Comparison of ENCODE assay signal across 1 cellular context in the genomic region with DNA sequence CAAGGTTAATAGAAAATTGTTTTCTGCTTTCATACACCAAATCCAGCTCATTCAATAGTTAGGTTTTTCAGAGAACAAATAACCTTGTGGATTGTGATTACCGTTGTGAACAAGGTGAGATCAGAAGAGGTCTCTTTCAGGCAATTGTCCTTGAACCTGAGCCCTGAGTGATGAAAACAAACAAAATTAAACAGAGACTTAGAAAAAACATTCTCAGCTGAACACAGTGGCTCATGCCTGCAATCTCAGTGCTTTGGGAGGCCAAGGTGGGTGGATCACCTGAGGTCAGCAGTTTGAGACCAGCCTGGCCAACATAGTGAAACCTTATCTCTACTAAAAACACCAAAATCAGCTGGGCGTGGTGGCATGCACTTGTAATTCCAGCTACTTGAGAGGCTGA.
TF ChIP-seq lines count a peak whose summit lies in the region.

No MANE protein-coding gene starts in this region.

TF ChIP-seq in HepG2, 621 proteins besides CTCF, POLR2A, EP300 and RAD21 (continued from another document and continues in another):
- TF ChIP-seq, protein P1, sequence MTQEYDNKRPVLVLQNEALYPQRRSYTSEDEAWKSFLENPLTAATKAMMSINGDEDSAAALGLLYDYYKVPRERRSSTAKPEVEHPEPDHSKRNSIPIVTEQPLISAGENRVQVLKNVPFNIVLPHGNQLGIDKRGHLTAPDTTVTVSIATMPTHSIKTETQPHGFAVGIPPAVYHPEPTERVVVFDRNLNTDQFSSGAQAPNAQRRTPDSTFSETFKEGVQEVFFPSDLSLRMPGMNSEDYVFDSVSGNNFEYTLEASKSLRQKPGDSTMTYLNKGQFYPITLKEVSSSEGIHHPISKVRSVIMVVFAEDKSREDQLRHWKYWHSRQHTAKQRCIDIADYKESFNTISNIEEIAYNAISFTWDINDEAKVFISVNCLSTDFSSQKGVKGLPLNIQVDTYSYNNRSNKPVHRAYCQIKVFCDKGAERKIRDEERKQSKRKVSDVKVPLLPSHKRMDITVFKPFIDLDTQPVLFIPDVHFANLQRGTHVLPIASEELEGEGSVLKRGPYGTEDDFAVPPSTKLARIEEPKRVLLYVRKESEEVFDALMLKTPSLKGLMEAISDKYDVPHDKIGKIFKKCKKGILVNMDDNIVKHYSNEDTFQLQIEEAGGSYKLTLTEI (CRISPR knock-in tag; conservative IDR thresholded peaks at IDR 0.05), result no peak
- TF ChIP-seq NR2C2 (CRISPR knock-in tag; IDR thresholded peaks at IDR 0.05; ENCODE audit: borderline replicate concordance) (no peak; the same call in 1 of the 2 replicates), SMYD3 (CRISPR knock-in tag; IDR thresholded peaks at IDR 0.05) (no peak), FIP1L1 (IDR thresholded peaks at IDR 0.05; ENCODE audit: borderline replicate concordance, insufficient read depth, low read depth, low read length) (no peak), ELF4 (CRISPR knock-in tag; IDR thresholded peaks at IDR 0.05; ENCODE audit: borderline replicate concordance) (no peak), ZNF136 (CRISPR knock-in tag; IDR thresholded peaks at IDR 0.05; ENCODE audit: low read depth) (no peak), PITX1 (CRISPR knock-in tag; IDR thresholded peaks at IDR 0.05) (peak; percentile 48; the same call in 1 of the 2 replicates), PAX8 (CRISPR knock-in tag; IDR thresholded peaks at IDR 0.05; ENCODE audit: borderline replicate concordance) (no peak), NFIC (IDR thresholded peaks at IDR 0.05; ENCODE audit: low read length) (no peak), ZNF460 (CRISPR knock-in tag; IDR thresholded peaks at IDR 0.05; ENCODE audit: borderline replicate concordance) (peak; percentile 42; the same call in 1 of the 2 replicates), ZNF331 (CRISPR knock-in tag; IDR thresholded peaks at IDR 0.05) (no peak), MAFF (IDR thresholded peaks at IDR 0.05; ENCODE audit: low read depth, low read length) (peak; percentile 53), HNRNPUL1 (IDR thresholded peaks at IDR 0.05; ENCODE audit: low read depth, low read length) (no peak), SNAI1 (CRISPR knock-in tag; IDR thresholded peaks at IDR 0.05; ENCODE audit: borderline replicate concordance) (no peak), HHEX (CRISPR knock-in tag; IDR thresholded peaks at IDR 0.05) (peak; percentile 94), ZNF672 (CRISPR knock-in tag; IDR thresholded peaks at IDR 0.05) (no peak), MEIS2 (CRISPR knock-in tag; IDR thresholded peaks at IDR 0.05) (no peak), BORCS8-MEF2B (CRISPR knock-in tag; IDR thresholded peaks at IDR 0.05) (no peak), ZNF326 (CRISPR knock-in tag; IDR thresholded peaks at IDR 0.05; ENCODE audit: borderline replicate concordance) (no peak), RARG (CRISPR knock-in tag; IDR thresholded peaks at IDR 0.05; ENCODE audit: low read depth) (no peak), MEIS1 (CRISPR knock-in tag; IDR thresholded peaks at IDR 0.05; ENCODE audit: borderline replicate concordance) (no peak), ZNF10 (CRISPR knock-in tag; IDR thresholded peaks at IDR 0.05; ENCODE audit: borderline replicate concordance, low read depth) (no peak), FOSL1 (CRISPR knock-in tag; IDR thresholded peaks at IDR 0.05; ENCODE audit: borderline replicate concordance) (no peak)
- TF ChIP-seq, protein P2, sequence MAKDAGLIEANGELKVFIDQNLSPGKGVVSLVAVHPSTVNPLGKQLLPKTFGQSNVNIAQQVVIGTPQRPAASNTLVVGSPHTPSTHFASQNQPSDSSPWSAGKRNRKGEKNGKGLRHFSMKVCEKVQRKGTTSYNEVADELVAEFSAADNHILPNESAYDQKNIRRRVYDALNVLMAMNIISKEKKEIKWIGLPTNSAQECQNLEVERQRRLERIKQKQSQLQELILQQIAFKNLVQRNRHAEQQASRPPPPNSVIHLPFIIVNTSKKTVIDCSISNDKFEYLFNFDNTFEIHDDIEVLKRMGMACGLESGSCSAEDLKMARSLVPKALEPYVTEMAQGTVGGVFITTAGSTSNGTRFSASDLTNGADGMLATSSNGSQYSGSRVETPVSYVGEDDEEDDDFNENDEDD (CRISPR knock-in tag; IDR thresholded peaks at IDR 0.05; ENCODE audit: borderline replicate concordance), result no peak
- TF ChIP-seq, protein P3, sequence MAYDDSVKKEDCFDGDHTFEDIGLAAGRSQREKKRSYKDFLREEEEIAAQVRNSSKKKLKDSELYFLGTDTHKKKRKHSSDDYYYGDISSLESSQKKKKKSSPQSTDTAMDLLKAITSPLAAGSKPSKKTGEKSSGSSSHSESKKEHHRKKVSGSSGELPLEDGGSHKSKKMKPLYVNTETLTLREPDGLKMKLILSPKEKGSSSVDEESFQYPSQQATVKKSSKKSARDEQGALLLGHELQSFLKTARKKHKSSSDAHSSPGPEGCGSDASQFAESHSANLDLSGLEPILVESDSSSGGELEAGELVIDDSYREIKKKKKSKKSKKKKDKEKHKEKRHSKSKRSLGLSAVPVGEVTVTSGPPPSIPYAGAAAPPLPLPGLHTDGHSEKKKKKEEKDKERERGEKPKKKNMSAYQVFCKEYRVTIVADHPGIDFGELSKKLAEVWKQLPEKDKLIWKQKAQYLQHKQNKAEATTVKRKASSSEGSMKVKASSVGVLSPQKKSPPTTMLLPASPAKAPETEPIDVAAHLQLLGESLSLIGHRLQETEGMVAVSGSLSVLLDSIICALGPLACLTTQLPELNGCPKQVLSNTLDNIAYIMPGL (CRISPR knock-in tag; IDR thresholded peaks at IDR 0.05; ENCODE audit: borderline replicate concordance in 1 of 2, low read depth in 1 of 2), result no peak
- TF ChIP-seq, protein P4, sequence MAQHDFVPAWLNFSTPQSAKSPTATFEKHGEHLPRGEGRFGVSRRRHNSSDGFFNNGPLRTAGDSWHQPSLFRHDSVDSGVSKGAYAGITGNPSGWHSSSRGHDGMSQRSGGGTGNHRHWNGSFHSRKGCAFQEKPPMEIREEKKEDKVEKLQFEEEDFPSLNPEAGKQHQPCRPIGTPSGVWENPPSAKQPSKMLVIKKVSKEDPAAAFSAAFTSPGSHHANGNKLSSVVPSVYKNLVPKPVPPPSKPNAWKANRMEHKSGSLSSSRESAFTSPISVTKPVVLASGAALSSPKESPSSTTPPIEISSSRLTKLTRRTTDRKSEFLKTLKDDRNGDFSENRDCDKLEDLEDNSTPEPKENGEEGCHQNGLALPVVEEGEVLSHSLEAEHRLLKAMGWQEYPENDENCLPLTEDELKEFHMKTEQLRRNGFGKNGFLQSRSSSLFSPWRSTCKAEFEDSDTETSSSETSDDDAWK (CRISPR knock-in tag; IDR thresholded peaks at IDR 0.05), result no peak
- TF ChIP-seq, protein P5, sequence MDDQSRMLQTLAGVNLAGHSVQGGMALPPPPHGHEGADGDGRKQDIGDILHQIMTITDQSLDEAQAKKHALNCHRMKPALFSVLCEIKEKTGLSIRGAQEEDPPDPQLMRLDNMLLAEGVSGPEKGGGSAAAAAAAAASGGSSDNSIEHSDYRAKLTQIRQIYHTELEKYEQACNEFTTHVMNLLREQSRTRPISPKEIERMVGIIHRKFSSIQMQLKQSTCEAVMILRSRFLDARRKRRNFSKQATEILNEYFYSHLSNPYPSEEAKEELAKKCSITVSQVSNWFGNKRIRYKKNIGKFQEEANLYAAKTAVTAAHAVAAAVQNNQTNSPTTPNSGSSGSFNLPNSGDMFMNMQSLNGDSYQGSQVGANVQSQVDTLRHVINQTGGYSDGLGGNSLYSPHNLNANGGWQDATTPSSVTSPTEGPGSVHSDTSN (CRISPR knock-in tag; IDR thresholded peaks at IDR 0.05; ENCODE audit: borderline replicate concordance), result no peak
- TF ChIP-seq, protein P6, sequence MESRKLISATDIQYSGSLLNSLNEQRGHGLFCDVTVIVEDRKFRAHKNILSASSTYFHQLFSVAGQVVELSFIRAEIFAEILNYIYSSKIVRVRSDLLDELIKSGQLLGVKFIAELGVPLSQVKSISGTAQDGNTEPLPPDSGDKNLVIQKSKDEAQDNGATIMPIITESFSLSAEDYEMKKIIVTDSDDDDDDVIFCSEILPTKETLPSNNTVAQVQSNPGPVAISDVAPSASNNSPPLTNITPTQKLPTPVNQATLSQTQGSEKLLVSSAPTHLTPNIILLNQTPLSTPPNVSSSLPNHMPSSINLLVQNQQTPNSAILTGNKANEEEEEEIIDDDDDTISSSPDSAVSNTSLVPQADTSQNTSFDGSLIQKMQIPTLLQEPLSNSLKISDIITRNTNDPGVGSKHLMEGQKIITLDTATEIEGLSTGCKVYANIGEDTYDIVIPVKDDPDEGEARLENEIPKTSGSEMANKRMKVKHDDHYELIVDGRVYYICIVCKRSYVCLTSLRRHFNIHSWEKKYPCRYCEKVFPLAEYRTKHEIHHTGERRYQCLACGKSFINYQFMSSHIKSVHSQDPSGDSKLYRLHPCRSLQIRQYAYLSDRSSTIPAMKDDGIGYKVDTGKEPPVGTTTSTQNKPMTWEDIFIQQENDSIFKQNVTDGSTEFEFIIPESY (CRISPR knock-in tag; IDR thresholded peaks at IDR 0.05), result no peak
- TF ChIP-seq, protein P7, sequence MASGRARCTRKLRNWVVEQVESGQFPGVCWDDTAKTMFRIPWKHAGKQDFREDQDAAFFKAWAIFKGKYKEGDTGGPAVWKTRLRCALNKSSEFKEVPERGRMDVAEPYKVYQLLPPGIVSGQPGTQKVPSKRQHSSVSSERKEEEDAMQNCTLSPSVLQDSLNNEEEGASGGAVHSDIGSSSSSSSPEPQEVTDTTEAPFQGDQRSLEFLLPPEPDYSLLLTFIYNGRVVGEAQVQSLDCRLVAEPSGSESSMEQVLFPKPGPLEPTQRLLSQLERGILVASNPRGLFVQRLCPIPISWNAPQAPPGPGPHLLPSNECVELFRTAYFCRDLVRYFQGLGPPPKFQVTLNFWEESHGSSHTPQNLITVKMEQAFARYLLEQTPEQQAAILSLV (CRISPR knock-in tag; IDR thresholded peaks at IDR 0.05; ENCODE audit: borderline replicate concordance), result no peak
- TF ChIP-seq, protein P8, sequence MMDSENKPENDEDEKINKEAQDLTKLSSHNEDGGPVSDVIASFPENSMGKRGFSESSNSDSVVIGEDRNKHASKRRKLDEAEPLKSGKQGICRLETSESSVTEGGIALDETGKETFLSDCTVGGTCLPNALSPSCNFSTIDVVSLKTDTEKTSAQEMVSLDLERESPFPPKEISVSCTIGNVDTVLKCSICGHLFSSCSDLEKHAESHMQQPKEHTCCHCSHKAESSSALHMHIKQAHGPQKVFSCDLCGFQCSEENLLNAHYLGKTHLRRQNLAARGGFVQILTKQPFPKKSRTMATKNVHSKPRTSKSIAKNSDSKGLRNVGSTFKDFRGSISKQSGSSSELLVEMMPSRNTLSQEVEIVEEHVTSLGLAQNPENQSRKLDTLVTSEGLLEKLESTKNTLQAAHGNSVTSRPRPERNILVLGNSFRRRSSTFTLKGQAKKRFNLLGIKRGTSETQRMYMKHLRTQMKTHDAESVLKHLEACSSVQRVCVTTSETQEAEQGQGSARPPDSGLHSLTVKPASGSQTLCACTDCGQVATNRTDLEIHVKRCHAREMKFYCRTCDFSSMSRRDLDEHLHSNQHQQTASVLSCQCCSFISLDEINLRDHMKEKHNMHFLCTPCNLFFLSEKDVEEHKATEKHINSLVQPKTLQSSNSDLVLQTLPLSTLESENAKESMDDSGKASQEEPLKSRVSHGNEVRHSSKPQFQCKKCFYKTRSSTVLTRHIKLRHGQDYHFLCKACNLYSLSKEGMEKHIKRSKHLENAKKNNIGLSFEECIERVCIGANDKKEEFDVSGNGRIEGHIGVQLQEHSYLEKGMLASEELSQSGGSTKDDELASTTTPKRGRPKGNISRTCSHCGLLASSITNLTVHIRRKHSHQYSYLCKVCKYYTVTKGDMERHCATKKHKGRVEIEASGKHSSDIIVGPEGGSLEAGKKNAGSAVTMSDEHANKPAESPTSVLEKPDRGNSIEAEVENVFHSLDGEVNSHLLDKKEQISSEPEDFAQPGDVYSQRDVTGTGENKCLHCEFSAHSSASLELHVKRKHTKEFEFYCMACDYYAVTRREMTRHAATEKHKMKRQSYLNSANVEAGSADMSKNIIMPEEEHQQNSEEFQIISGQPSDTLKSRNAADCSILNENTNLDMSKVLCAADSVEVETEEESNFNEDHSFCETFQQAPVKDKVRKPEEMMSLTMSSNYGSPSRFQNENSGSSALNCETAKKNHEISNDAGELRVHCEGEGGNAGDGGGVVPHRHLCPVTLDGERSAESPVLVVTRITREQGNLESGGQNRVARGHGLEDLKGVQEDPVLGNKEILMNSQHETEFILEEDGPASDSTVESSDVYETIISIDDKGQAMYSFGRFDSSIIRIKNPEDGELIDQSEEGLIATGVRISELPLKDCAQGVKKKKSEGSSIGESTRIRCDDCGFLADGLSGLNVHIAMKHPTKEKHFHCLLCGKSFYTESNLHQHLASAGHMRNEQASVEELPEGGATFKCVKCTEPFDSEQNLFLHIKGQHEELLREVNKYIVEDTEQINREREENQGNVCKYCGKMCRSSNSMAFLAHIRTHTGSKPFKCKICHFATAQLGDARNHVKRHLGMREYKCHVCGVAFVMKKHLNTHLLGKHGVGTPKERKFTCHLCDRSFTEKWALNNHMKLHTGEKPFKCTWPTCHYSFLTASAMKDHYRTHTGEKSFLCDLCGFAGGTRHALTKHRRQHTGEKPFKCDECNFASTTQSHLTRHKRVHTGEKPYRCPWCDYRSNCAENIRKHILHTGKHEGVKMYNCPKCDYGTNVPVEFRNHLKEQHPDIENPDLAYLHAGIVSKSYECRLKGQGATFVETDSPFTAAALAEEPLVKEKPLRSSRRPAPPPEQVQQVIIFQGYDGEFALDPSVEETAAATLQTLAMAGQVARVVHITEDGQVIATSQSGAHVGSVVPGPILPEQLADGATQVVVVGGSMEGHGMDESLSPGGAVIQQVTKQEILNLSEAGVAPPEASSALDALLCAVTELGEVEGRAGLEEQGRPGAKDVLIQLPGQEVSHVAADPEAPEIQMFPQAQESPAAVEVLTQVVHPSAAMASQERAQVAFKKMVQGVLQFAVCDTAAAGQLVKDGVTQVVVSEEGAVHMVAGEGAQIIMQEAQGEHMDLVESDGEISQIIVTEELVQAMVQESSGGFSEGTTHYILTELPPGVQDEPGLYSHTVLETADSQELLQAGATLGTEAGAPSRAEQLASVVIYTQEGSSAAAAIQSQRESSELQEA (CRISPR knock-in tag; IDR thresholded peaks at IDR 0.05; ENCODE audit: not compliant biosample characterization), result no peak
- TF ChIP-seq, protein P9, sequence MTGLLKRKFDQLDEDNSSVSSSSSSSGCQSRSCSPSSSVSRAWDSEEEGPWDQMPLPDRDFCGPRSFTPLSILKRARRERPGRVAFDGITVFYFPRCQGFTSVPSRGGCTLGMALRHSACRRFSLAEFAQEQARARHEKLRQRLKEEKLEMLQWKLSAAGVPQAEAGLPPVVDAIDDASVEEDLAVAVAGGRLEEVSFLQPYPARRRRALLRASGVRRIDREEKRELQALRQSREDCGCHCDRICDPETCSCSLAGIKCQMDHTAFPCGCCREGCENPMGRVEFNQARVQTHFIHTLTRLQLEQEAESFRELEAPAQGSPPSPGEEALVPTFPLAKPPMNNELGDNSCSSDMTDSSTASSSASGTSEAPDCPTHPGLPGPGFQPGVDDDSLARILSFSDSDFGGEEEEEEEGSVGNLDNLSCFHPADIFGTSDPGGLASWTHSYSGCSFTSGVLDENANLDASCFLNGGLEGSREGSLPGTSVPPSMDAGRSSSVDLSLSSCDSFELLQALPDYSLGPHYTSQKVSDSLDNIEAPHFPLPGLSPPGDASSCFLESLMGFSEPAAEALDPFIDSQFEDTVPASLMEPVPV (CRISPR knock-in tag; IDR thresholded peaks at IDR 0.05), result no peak
